Comparison of ENCODE assay signal across 9 cellular contexts in genomic region chr3:186617038-186617934, GRCh38. TPM values are rescaled to one million over a fixed set of nuclear protein-coding genes. Genes with fewer than 3 reads are reported as not detected.
DNase-seq lines count a peak whose midpoint lies in the region; ATAC-seq and TF ChIP-seq lines count a peak whose summit lies in the region.
"Had no signal": no experiment of that assay in that cellular context is flagged by ENCODE, and none has a peak within 500 bp of the region (broad histone marks: within the 10 kb centered on the region; RNA-seq: fewer than 3 reads in every experiment).

No MANE protein-coding gene starts in this region.

- H3K36me3 ChIP-seq in BJ (ENCODE audit: control insufficient read depth, insufficient read depth, low read length), result no peaks in the 10 kb centered on the region

- ATAC-seq in HG03378 (IDR thresholded peaks at IDR 0.05; ENCODE audit: unreplicated experiment) (peak; percentile 76), left colon (peak; percentile 97)

- H3K4me3 ChIP-seq in BJ (ENCODE audit: low read depth, low read length), result peak overlapping the region; percentile 19

- peak; percentile 97 for TF ChIP-seq CTCF in BJ (IDR thresholded peaks at IDR 0.05; ENCODE audit: insufficient read depth, low read depth, low read length)

- CTCF ChIA-PET in BJ (lab: Yijun Ruan, JAX), result interaction anchor here (0.6 to 14.1 kb wide), 39 partner anchors 8 to 1588 kb away, joined by 3 to 196 read pairs (median 5); partner anchors contain the start of gene EIF4A2

- no peaks in the 10 kb centered on the region; the same call in none of the 2 replicates for H3K27me3 ChIP-seq in BJ (ENCODE audit: control insufficient read depth, insufficient read depth, low read length)

- intact Hi-C loops in left colon (cut with DNase I, micrococcal nuclease), result loop anchor here (5.0 to 10.0 kb wide), 3 partner anchors 205 to 1098 kb away; no protein-coding TSS in a partner anchor

- peak; percentile 91 for DNase-seq in BJ (ENCODE audit: low read depth)
- peak; percentile 83 for DNase-seq in GM19238 (ENCODE audit: insufficient read length, low spot score)
- DNase-seq in NCI-H345 treated with DMSO at 0.1 percent for 48 hours (lab: John Stamatoyannopoulos, UW; ENCODE audit: unreplicated experiment), result peak; percentile 28
- peak; percentile 73 for DNase-seq in activated CD4-positive, alpha-beta T cell treated with anti-CD3 and anti-CD28 coated beads for 1 hour
- peak; percentile 64 for DNase-seq in cerebellar cortex (ENCODE audit: low spot score)
- peak; percentile 82 to 87 for DNase-seq in left colon
- peak; percentile 77 to 82 for DNase-seq in stimulated activated CD4-positive, alpha-beta T cell treated with anti-CD3 and anti-CD28 coated beads, Interleukin-2, amount 100 ng/mL, for 48 hours

- POLR2A ChIA-PET in BJ (lab: Charles Lee), result interaction anchor here (0.6 kb wide), 1 partner anchor 475 kb away, joined by 3 read pairs; no protein-coding TSS in a partner anchor

RNA-seq across cellular contexts. Expression of gene AHSG, which starts 4.4 kb away (rescaled TPM):
- polyA plus RNA-seq in BJ (2011; rRNA removed), result not detected in 2 replicates
- not detected in 2 replicates for polyA minus RNA-seq in BJ (2011; rRNA and poly(A)+ RNA removed)
- not detected for total RNA-seq in left colon
- total RNA-seq: T-helper 1 cell treated with Interleukin-12 subunit alpha and Interleukin-12 subunit beta and Interleukin-4 antibody, amounts not matched to agents 30 ng/mL and 1 ng/mL, for 36 hours had no signal

RNA-seq across cellular contexts. Expression of gene FETUB, which starts 22.9 kb away (rescaled TPM):
- not detected in 2 replicates for polyA plus RNA-seq in BJ (2011; rRNA removed)
- not detected in 2 replicates for polyA minus RNA-seq in BJ (2011; rRNA and poly(A)+ RNA removed)
- total RNA-seq in left colon, result not detected
- total RNA-seq: T-helper 1 cell treated with Interleukin-12 subunit alpha and Interleukin-12 subunit beta and Interleukin-4 antibody, amounts not matched to agents 30 ng/mL and 1 ng/mL, for 36 hours had no signal

RNA-seq across cellular contexts. Expression of gene DNAJB11, which starts 46.8 kb away (rescaled TPM):
- polyA plus RNA-seq in BJ (2011; rRNA removed), result 26.2 and 47.7 TPM in 2 replicates
- 9.1 and 9.3 TPM in 2 replicates for polyA minus RNA-seq in BJ (2011; rRNA and poly(A)+ RNA removed)
- total RNA-seq in left colon, result 10 to 100 TPM; 39.8 to 49.3 TPM

RNA-seq across cellular contexts. Expression of gene HRG, which starts 48.5 kb away (rescaled TPM):
- not detected in 2 replicates for polyA plus RNA-seq in BJ (2011; rRNA removed)
- polyA minus RNA-seq in BJ (2011; rRNA and poly(A)+ RNA removed), result not detected in 2 replicates
- not detected for total RNA-seq in left colon
- total RNA-seq: T-helper 1 cell treated with Interleukin-12 subunit alpha and Interleukin-12 subunit beta and Interleukin-4 antibody, amounts not matched to agents 30 ng/mL and 1 ng/mL, for 36 hours had no signal

RNA-seq across cellular contexts. Expression of gene TBCCD1, which starts 50.1 kb away (rescaled TPM):
- 8.3 and 13.2 TPM in 2 replicates for polyA plus RNA-seq in BJ (2011; rRNA removed)
- 7.7 and 7.8 TPM in 2 replicates for polyA minus RNA-seq in BJ (2011; rRNA and poly(A)+ RNA removed)
- total RNA-seq in left colon, result 10 to 100 TPM; 10.0 to 10.7 TPM

Comparison
In these comparisons a context has a peak if more than half of its experiments do, and no peak if none do; other contexts are left out.
1. Peak in every context shown above with its lines: DNase-seq, ATAC-seq and H3K4me3 ChIP-seq.
2. DNase-seq: peak in every context shown above with its lines; median percentile 91 in BJ; 84 in left colon; 83 in GM19238; 80 in stimulated activated CD4-positive, alpha-beta T cell treated with anti-CD3 and anti-CD28 coated beads, Interleukin-2, amount 100 ng/mL, for 48 hours; 73 in activated CD4-positive, alpha-beta T cell treated with anti-CD3 and anti-CD28 coated beads for 1 hour; 64 in cerebellar cortex; 28 in NCI-H345 treated with DMSO at 0.1 percent for 48 hours.